In genomic region chr1:187551061-187551460, GRCh38 we compare ENCODE assay signal across 33 cellular contexts.
A peak's percentile ranks its signal among the peaks of the same experiment; 100 is the strongest.
DNase-seq lines count a peak whose midpoint lies in the region; ATAC-seq, FAIRE-seq and TF ChIP-seq lines count a peak whose summit lies in the region.
"Had no signal": no experiment of that assay in that cellular context is flagged by ENCODE, and none has a peak within 500 bp of the region (broad histone marks: within the 10 kb centered on the region; RNA-seq: fewer than 3 reads in every experiment).

No MANE protein-coding gene starts in this region.

- in situ Hi-C loops in GM13976 (cut with MboI; ENCODE audit: low sequenced_read_pairs, unreplicated experiment): no loop called here

- TF ChIP-seq CTCF in 22Rv1 (IDR thresholded peaks at IDR 0.05) (peak; percentile 46), GM12875 (IDR thresholded peaks at IDR 0.05; ENCODE audit: borderline replicate concordance, insufficient read depth, low read depth, low read length) (0 out of 2 replicates have a peak, but pooled peaks have one; percentile 4), kidney (IDR thresholded peaks at IDR 0.05; ENCODE audit: borderline replicate concordance, extremely low read depth, insufficient read depth) (no peak), GM13976 (IDR thresholded peaks at IDR 0.05; ENCODE audit: borderline replicate concordance, control extremely low read depth, extremely low read depth, insufficient read depth, missing control alignments) (no peak)

- intact Hi-C loops in kidney (cut with DNase I): no loop called here

- no peak overlapping the region for H3K9ac ChIP-seq in kidney (ENCODE audit: low read length in 2 of 2)

- H3K36me3 ChIP-seq in SJCRH30: no peaks in the 10 kb centered on the region
- H3K36me3 ChIP-seq in kidney (ENCODE audit: control insufficient read depth in 1 of 2, insufficient read depth in 2 of 2, low read length in 2 of 2): no peaks in the 10 kb centered on the region
- H3K36me3 ChIP-seq: prostate gland, tibial artery had no signal

- peak; percentile 2 to 4 for DNase-seq in SJCRH30
- DNase-seq in kidney: peak; percentile 57
- DNase-seq in NCI-H526 (lab: John Stamatoyannopoulos, UW): no peak
- DNase-seq in GM13976 (ENCODE audit: low spot score): no peak
- DNase-seq: activated CD4-positive, alpha-beta T cell treated with anti-CD3 and anti-CD28 coated beads, Interleukin-2, amount 10 ng/mL, durations not matched to agents 24 days and 14 days; activated effector memory CD4-positive, alpha-beta T cell treated with anti-CD3 and anti-CD28 coated beads, Interleukin-2, amount 50 U/mL, for 16 hours; activated T-cell treated with anti-CD3 and anti-CD28 coated beads, Interleukin-2, amount 50 U/mL, for 1 hour; caudate nucleus; CD8-positive, alpha-beta T cell; EL; HFFc6; midbrain; MM.1S; naive B cell; NCI-H1417 treated with DMSO at 0.1 percent for 48 hours; NCI-H2081 treated with DMSO at 0.1 percent for 48 hours; NCI-H2227 treated with DMSO at 0.1 percent for 48 hours; NCI-H69; nucleus accumbens; SHP77; stimulated activated CD4-positive, alpha-beta T cell treated with anti-CD3 and anti-CD28 coated beads, Interleukin-4, amount 100 ng/mL, for 24 hours; tibial artery had no signal

- H3K27ac ChIP-seq in 22Rv1 (no peak overlapping the region), SJCRH30 (no peak overlapping the region), kidney (ENCODE audit: low read depth in 2 of 2, low read length in 2 of 2) (no peak overlapping the region)
- H3K27ac ChIP-seq: prostate gland, tibial artery had no signal

- no peak for ATAC-seq in GM21515 (IDR thresholded peaks at IDR 0.05; ENCODE audit: unreplicated experiment)
- no peak for ATAC-seq in HG02623 (IDR thresholded peaks at IDR 0.05; ENCODE audit: unreplicated experiment)
- ATAC-seq: CD8-positive, alpha-beta T cell; K562; Panc1; sciatic nerve had no signal

- H3K4me1 ChIP-seq in SJCRH30 (no peaks in the 10 kb centered on the region), kidney (ENCODE audit: control insufficient read depth in 1 of 2, insufficient read depth in 1 of 2, low read depth in 1 of 2, low read length in 2 of 2) (no peaks in the 10 kb centered on the region)
- H3K4me1 ChIP-seq: prostate gland, tibial artery had no signal

- no peaks in the 10 kb centered on the region for H3K27me3 ChIP-seq in SJCRH30
- H3K27me3 ChIP-seq: tibial artery had no signal

- FAIRE-seq in kidney (lab: Jason Lieb, UNC): no peak
- FAIRE-seq: GM12892, HTR-8/SVneo, K562, keratinocyte had no signal

- H3K9me3 ChIP-seq in SJCRH30 (replicated peaks) (no peaks in the 10 kb centered on the region), kidney (ENCODE audit: control insufficient read depth in 1 of 2, low read length in 2 of 2) (peaks cover 0 to 3% of the 10 kb centered on the region in 2 donors)
- H3K9me3 ChIP-seq: prostate gland had no signal

- H3K4me3 ChIP-seq in GM12875 (ENCODE audit: low read depth, low read length) (no peak overlapping the region), SJCRH30 (no peak overlapping the region), kidney (ENCODE audit: low read length in 2 of 2) (no peak overlapping the region)
- H3K4me3 ChIP-seq: K562, prostate gland, tibial artery had no signal

Comparison
In these comparisons a context has a peak if more than half of its experiments do, and no peak if none do; other contexts are left out.
1. CTCF ChIP-seq: peak in 22Rv1 (single experiment) and GM12875 (single experiment); none in kidney (single experiment) and GM13976 (single experiment).
2. DNase-seq: peak in SJCRH30 (2 of 2) and kidney (single experiment); none in NCI-H526 (0 of 2) and GM13976 (single experiment).